ENCODE assay signal across 8 cellular contexts in genomic region chr9:135279385-135279784, GRCh38.
"Had no signal": no experiment of that assay in that cellular context is flagged by ENCODE, and none has a peak within 500 bp of the region (broad histone marks: within the 10 kb centered on the region; RNA-seq: fewer than 3 reads in every experiment).

No MANE protein-coding gene starts in this region.

- H3K4me3 ChIP-seq: GM23338 had no signal

- H3K4me3 Mint-ChIP-seq: GM23338, H9, IgD-negative memory B cell had no signal

- FAIRE-seq: HepG2 had no signal

- H2AFZ ChIP-seq: GM23338 had no signal

- H3K9me3 Mint-ChIP-seq: GM23338, IgD-negative memory B cell had no signal

- H3K36me3 Mint-ChIP-seq: IgD-negative memory B cell had no signal

- DNase-seq: H9, HCEC 1CT, KBM-7 had no signal

- H3K9ac ChIP-seq: KMS-11 had no signal

- H3K27ac ChIP-seq: HL-60, KMS-11 had no signal

- H3K4me2 ChIP-seq: GM23338, KMS-11 had no signal

- H3K4me1 Mint-ChIP-seq: IgD-negative memory B cell had no signal

- H3K27ac Mint-ChIP-seq: GM23338, H9, IgD-negative memory B cell had no signal
